Comparison of ENCODE assay signal across 12 cellular contexts in genomic region chr3:171348121-171348520, GRCh38.
DNase-seq lines count a peak whose midpoint lies in the region; ATAC-seq and TF ChIP-seq lines count a peak whose summit lies in the region.
"Had no signal": no experiment of that assay in that cellular context is flagged by ENCODE, and none has a peak within 500 bp of the region (broad histone marks: within the 10 kb centered on the region; RNA-seq: fewer than 3 reads in every experiment).

No MANE protein-coding gene starts in this region.

- peaks cover 9 to 79% (median 19%) of the 10 kb centered on the region in 10 experiments; a peak in 19 of 20 replicates for H3K4me1 ChIP-seq in BLaER1 treated with 17β-estradiol and CSF1 and Interleukin-3, amounts not matched to agents 10 nM and 100 nM
- peaks cover 11% of the 10 kb centered on the region for H3K4me1 ChIP-seq in ectodermal cell (ENCODE audit: control insufficient read depth, insufficient read depth, low read length)
- H3K4me1 ChIP-seq in esophagus squamous epithelium = peaks cover 3 to 46% (median 23%) of the 10 kb centered on the region in 3 donors
- peaks cover 29 to 42% of the 10 kb centered on the region in 2 donors for H3K4me1 ChIP-seq in thyroid gland

- H3K9me3 ChIP-seq in BLaER1 treated with 17β-estradiol and CSF1 and Interleukin-3, amounts not matched to agents 10 nM and 100 nM (replicated peaks in 1 of 11) = peaks cover 0 to 3% (median 0%) of the 10 kb centered on the region in 11 experiments; a peak in 5 of 22 replicates
- H3K9me3 ChIP-seq in ectodermal cell (ENCODE audit: control insufficient read depth, low read length) = no peaks in the 10 kb centered on the region
- no peaks in the 10 kb centered on the region for H3K9me3 ChIP-seq in esophagus squamous epithelium
- H3K9me3 ChIP-seq in thyroid gland = no peaks in the 10 kb centered on the region

- peak overlapping the region in 2 of 11 experiments; percentile 49 to 55; a peak in 5 of 22 replicates for H3K9ac ChIP-seq in BLaER1 treated with 17β-estradiol and CSF1 and Interleukin-3, amounts not matched to agents 10 nM and 100 nM

- no peak overlapping the region; a peak in 1 of 20 replicates for H3K4me3 ChIP-seq in BLaER1 treated with 17β-estradiol and CSF1 and Interleukin-3, amounts not matched to agents 10 nM and 100 nM
- H3K4me3 ChIP-seq in ectodermal cell (ENCODE audit: insufficient read depth, low read depth, low read length) (no peak overlapping the region), esophagus squamous epithelium (no peak overlapping the region), thyroid gland (replicated peaks in 1 of 3) (no peak overlapping the region)

- H3K4me2 ChIP-seq in BLaER1 treated with 17β-estradiol and CSF1 and Interleukin-3, amounts not matched to agents 10 nM and 100 nM = peak overlapping the region; percentile 17 to 89 (median 43); a peak in 19 of 22 replicates

- peak overlapping the region in 4 of 11 experiments; percentile 46 to 71 (median 62); a peak in 9 of 22 replicates for H3K27ac ChIP-seq in BLaER1 treated with 17β-estradiol and CSF1 and Interleukin-3, amounts not matched to agents 10 nM and 100 nM
- H3K27ac ChIP-seq in ectodermal cell (ENCODE audit: insufficient read depth, low read depth, low read length, poor library complexity, severe bottlenecking) (peak overlapping the region; percentile 48), esophagus squamous epithelium (peak overlapping the region in 2 of 4 donors; percentile 36 to 55), thyroid gland (no peak overlapping the region)

- no peaks in the 10 kb centered on the region for H3K36me3 ChIP-seq in BLaER1 treated with 17β-estradiol and CSF1 and Interleukin-3, amounts not matched to agents 10 nM and 100 nM
- H3K36me3 ChIP-seq in ectodermal cell (ENCODE audit: control insufficient read depth, insufficient read depth, low read length) (no peaks in the 10 kb centered on the region), esophagus squamous epithelium (no peaks in the 10 kb centered on the region), thyroid gland (no peaks in the 10 kb centered on the region)

- peak; percentile 17 for ATAC-seq in GM19455 (IDR thresholded peaks at IDR 0.05; ENCODE audit: unreplicated experiment)
- peak; percentile 9 for ATAC-seq in HG03442 (IDR thresholded peaks at IDR 0.05; ENCODE audit: unreplicated experiment)
- no peak for ATAC-seq in HG03159 (IDR thresholded peaks at IDR 0.05; ENCODE audit: unreplicated experiment)

- intact Hi-C loops in esophagus squamous epithelium (cut with DNase I) = no loop called here
- intact Hi-C loops in thyroid gland (cut with DNase I) = no loop called here

- no peaks in the 10 kb centered on the region for H4K20me1 ChIP-seq in BLaER1 treated with 17β-estradiol and CSF1 and Interleukin-3, amounts not matched to agents 10 nM and 100 nM

- DNase-seq in esophagus squamous epithelium (lab: John Stamatoyannopoulos, UW) (no peak), OCI-M2 (lab: John Stamatoyannopoulos, UW; ENCODE audit: unreplicated experiment) (no peak), thyroid gland (no peak)
- DNase-seq: activated B cell treated with CpG ODN at 0.5 μM for 24 hours; CD4-positive, alpha-beta memory T cell; naive B cell; NCI-H345 had no signal

- WGBS in ectodermal cell, 2 experiments = 83 to 92% methylated on average over 2 to 4 of the region's 4 CpGs
- 51 to 58% methylated on average over 4 of the region's 4 CpGs for WGBS in esophagus squamous epithelium, 2 donors
- 70 to 80% methylated on average over 4 of the region's 4 CpGs for WGBS in thyroid gland, 2 donors

- TF ChIP-seq CTCF in esophagus squamous epithelium (IDR thresholded peaks at IDR 0.05) (no peak), thyroid gland (IDR thresholded peaks at IDR 0.05) (no peak)

- no peaks in the 10 kb centered on the region for H3K27me3 ChIP-seq in BLaER1 treated with 17β-estradiol and CSF1 and Interleukin-3, amounts not matched to agents 10 nM and 100 nM
- H3K27me3 ChIP-seq in ectodermal cell (ENCODE audit: control insufficient read depth, insufficient read depth, low read length, poor library complexity, severe bottlenecking) (no peaks in the 10 kb centered on the region), esophagus squamous epithelium (no peaks in the 10 kb centered on the region), thyroid gland (no peaks in the 10 kb centered on the region)

- TF ChIP-seq POLR2A in esophagus squamous epithelium (IDR thresholded peaks at IDR 0.05) = no peak
- TF ChIP-seq POLR2A in thyroid gland (IDR thresholded peaks at IDR 0.05) = no peak
